In genomic region chr9:94014066-94014654, GRCh38 we compare ENCODE assay signal across 8 cellular contexts. TPM values are rescaled to one million over a fixed set of nuclear protein-coding genes. Genes with fewer than 3 reads are reported as not detected.
DNase-seq lines count a peak whose midpoint lies in the region; ATAC-seq and TF ChIP-seq lines count a peak whose summit lies in the region.

No MANE protein-coding gene starts in this region.

- H3K27me3 Mint-ChIP-seq in mesothelial cell of epicardium (ENCODE audit: low read depth), result peaks cover 9% of the 10 kb centered on the region

- H3K9me3 ChIP-seq in mammary epithelial cell (replicated peaks; ENCODE audit: insufficient read depth, low read length), result no peaks in the 10 kb centered on the region

- DNase-seq in NCI-H2227 (lab: John Stamatoyannopoulos, UW; ENCODE audit: unreplicated experiment), result peak; percentile 8
- DNase-seq in NCI-H2227 treated with DMSO at 0.1 percent for 48 hours (lab: John Stamatoyannopoulos, UW), result no peak
- peak; percentile 53 for DNase-seq in NCI-H2029 treated with DMSO at 0.1 percent for 48 hours (lab: John Stamatoyannopoulos, UW)
- peak; percentile 24 for DNase-seq in mammary epithelial cell
- DNase-seq in mesothelial cell of epicardium (ENCODE audit: low spot score in 2 of 2, unreplicated experiment in 2 of 2), result no peak
- DNase-seq in activated CD4-positive, alpha-beta T cell treated with anti-CD3 and anti-CD28 coated beads, Interleukin-2, amount 50 U/mL, for 1 hour, result no peak

- H3K9me3 Mint-ChIP-seq in mesothelial cell of epicardium, result no peaks in the 10 kb centered on the region

- BruUV-seq in mammary epithelial cell (replicated peaks; lab: Mats Ljungman, UMichigan), result no TSS peak

- no peaks in the 10 kb centered on the region for H3K36me3 Mint-ChIP-seq in mesothelial cell of epicardium

- no peaks in the 10 kb centered on the region for H4K20me1 ChIP-seq in mammary epithelial cell (ENCODE audit: insufficient read depth, low read length)

- dilution Hi-C loops in mammary epithelial cell (cut with HindIII; ENCODE audit: low sequenced_read_pairs), result no loop called here

- no peak overlapping the region for H2AFZ ChIP-seq in mammary epithelial cell (ENCODE audit: low read depth, low read length)

- no peak overlapping the region for H3K4me3 ChIP-seq in mammary epithelial cell (replicated peaks in 1 of 3; ENCODE audit: insufficient read depth in 1 of 3, low read depth in 2 of 3, low read length in 3 of 3)

- no peaks in the 10 kb centered on the region for H3K36me3 ChIP-seq in mammary epithelial cell (ENCODE audit: insufficient read depth, low read length)

- H3K27ac ChIP-seq in mammary epithelial cell (ENCODE audit: insufficient read depth, low read depth, low read length), result no peak overlapping the region

- no peak overlapping the region for H3K4me2 ChIP-seq in mammary epithelial cell (ENCODE audit: insufficient read depth, low read depth, low read length)

- H3K4me1 Mint-ChIP-seq in mesothelial cell of epicardium, result peaks cover 5% of the 10 kb centered on the region

- no peaks in the 10 kb centered on the region for H3K4me1 ChIP-seq in mammary epithelial cell (ENCODE audit: insufficient read depth, low read length)

- H3K9ac ChIP-seq in mammary epithelial cell (ENCODE audit: insufficient read depth, low read length), result no peak overlapping the region

- H3K27ac Mint-ChIP-seq in mesothelial cell of epicardium, result no peak overlapping the region

- H3K4me3 Mint-ChIP-seq in mesothelial cell of epicardium, result no peak overlapping the region

- H3K27me3 ChIP-seq in mammary epithelial cell (ENCODE audit: insufficient read depth, low read length), result no peaks in the 10 kb centered on the region

- TF ChIP-seq CTCF in mammary epithelial cell (conservative IDR thresholded peaks at IDR 0.05 in 1 of 2, IDR thresholded peaks at IDR 0.05 in 1 of 2; ENCODE audit: extremely low read depth in 1 of 2, insufficient read depth in 1 of 2, low read depth in 1 of 2, low read length in 2 of 2) (peak; percentile 68 to 69), mesothelial cell of epicardium (IDR thresholded peaks at IDR 0.05; ENCODE audit: unreplicated experiment) (peak; percentile 75)

- H3K79me2 ChIP-seq in mammary epithelial cell (ENCODE audit: insufficient read depth, low read length), result no peaks in the 10 kb centered on the region

- ATAC-seq in GM21825 (IDR thresholded peaks at IDR 0.05; ENCODE audit: unreplicated experiment) (no peak), HG03039 (IDR thresholded peaks at IDR 0.05; ENCODE audit: unreplicated experiment) (no peak)

- CTCF ChIA-PET in mammary epithelial cell (lab: Charles Lee; ENCODE audit: low non-redundant PET), result interaction anchor here (1.0 kb wide), 1 partner anchor 199 kb away, joined by 6 read pairs; no protein-coding TSS in a partner anchor

- intact Hi-C loops in mammary epithelial cell (cut with micrococcal nuclease), result loop anchor here (1.0 to 5.0 kb wide), 4 partner anchors 51 to 588 kb away; no protein-coding TSS in a partner anchor

- 17% methylated on average over 1 of the region's 1 CpG for WGBS in mammary epithelial cell (ENCODE audit: low coverage, missing lambda C conversion rate)

- in situ Hi-C loops in mammary epithelial cell (cut with MboI; ENCODE audit: low sequenced_read_pairs in 2 of 2), result loop anchor here (10.0 kb wide), 1 partner anchor 201 kb away; no protein-coding TSS in a partner anchor

RNA-seq across cellular contexts. Expression of gene BARX1, which starts 59.0 kb away (rescaled TPM):
- total RNA-seq in mammary epithelial cell, result not detected
- 0.07 TPM for polyA plus RNA-seq in mammary epithelial cell
- not detected for polyA minus RNA-seq in mammary epithelial cell
- total RNA-seq in mesothelial cell of epicardium, result 0.16 TPM in 1 of 3 replicates, not detected in the others

Comparison
In these comparisons a context has a peak if more than half of its experiments do, and no peak if none do; other contexts are left out.
1. DNase-seq: peak in NCI-H2227 (single experiment), NCI-H2029 treated with DMSO at 0.1 percent for 48 hours (single experiment) and mammary epithelial cell (single experiment); none in NCI-H2227 treated with DMSO at 0.1 percent for 48 hours (single experiment), mesothelial cell of epicardium (0 of 2) and activated CD4-positive, alpha-beta T cell treated with anti-CD3 and anti-CD28 coated beads, Interleukin-2, amount 50 U/mL, for 1 hour (single experiment).